1 cellular context compared by ENCODE assay signal in genomic region chr11:103499710-103500340, GRCh38.
TF ChIP-seq lines count a peak whose summit lies in the region.

No MANE protein-coding gene starts in this region.

TF ChIP-seq in GM23338, 12 proteins besides CTCF, POLR2A, EP300 and RAD21 (continued from another document):
- TF ChIP-seq REST (IDR thresholded peaks at IDR 0.05; ENCODE audit: unreplicated experiment) (no peak), STAT1 (IDR thresholded peaks at IDR 0.05; ENCODE audit: unreplicated experiment) (no peak), NANOG (IDR thresholded peaks at IDR 0.05; ENCODE audit: borderline replicate concordance) (no peak), ZNF114 (CRISPR knock-in tag; IDR thresholded peaks at IDR 0.05) (no peak), EZH2 (IDR thresholded peaks at IDR 0.05; ENCODE audit: low read depth, unreplicated experiment) (no peak)
